Comparison of ENCODE assay signal across 27 cellular contexts in genomic region chr3:9064251-9064650, GRCh38.
"Had no signal": no experiment of that assay in that cellular context is flagged by ENCODE, and none has a peak within 500 bp of the region (broad histone marks: within the 10 kb centered on the region; RNA-seq: fewer than 3 reads in every experiment).

No MANE protein-coding gene starts in this region.

- H3K27me3 Mint-ChIP-seq: dendritic cell treated with granulocyte-macrophage colony-stimulating factor and Interleukin-4, amounts not matched to agents 40 ng/mL and 50 ng/mL, for 4 days; type B pancreatic cell had no signal

- H3K4me1 ChIP-seq: colonic mucosa, parathyroid adenoma, prostate gland, tibial artery had no signal

- DNase-seq: colonic mucosa; effector CD8-positive, alpha-beta T cell; endodermal cell; foreskin keratinocyte; hypothalamus; immature natural killer cell; islet precursor cell; kidney glomerular epithelial cell; left colon; lower lobe of right lung; naive B cell; stimulated activated CD4-positive, alpha-beta T cell treated with anti-CD3 and anti-CD28 coated beads, Interleukin-4, amount 100 ng/mL, for 4 hours; stimulated activated naive CD8-positive, alpha-beta T cell treated with anti-CD3 and anti-CD28 coated beads, Interleukin-15, Interleukin-2, amounts not matched to agents 100 U/mL and 50 U/mL, for 24 hours; substantia nigra; testis; tibial artery had no signal

- H3K4me3 ChIP-seq: colonic mucosa, esophagus muscularis mucosa, left ventricle myocardium inferior, lower lobe of right lung, prostate gland, right atrium auricular region, testis, tibial artery had no signal

- H3K4me1 Mint-ChIP-seq: endodermal cell, immature natural killer cell, naive B cell had no signal

- H3K27me3 ChIP-seq: colonic mucosa, esophagus muscularis mucosa, foreskin keratinocyte, right atrium auricular region, testis had no signal

- H3K9ac ChIP-seq: parathyroid adenoma had no signal

- H3K9me3 ChIP-seq: colonic mucosa, esophagus muscularis mucosa, lower lobe of right lung, prostate gland, testis had no signal

- H3K36me3 ChIP-seq: colonic mucosa, left ventricle myocardium inferior, lower lobe of right lung, prostate gland, right atrium auricular region had no signal

- H2AFZ ChIP-seq: parathyroid adenoma had no signal

- H3K4me3 Mint-ChIP-seq: dendritic cell treated with granulocyte-macrophage colony-stimulating factor and Interleukin-4, amounts not matched to agents 40 ng/mL and 50 ng/mL, for 4 days; endodermal cell; immature natural killer cell; naive B cell; natural killer cell treated with Interleukin-12 subunit alpha and Interleukin-12 subunit beta and Interleukin-15 and Interleukin-18, amount 100 ng/mL, for 72 hours; neural crest cell; stimulated activated memory B cell treated with anti-CD40 and anti-IgM and Interleukin-4, amounts not matched to agents 10 μg/mL and 1 μg/mL and 100 μg/mL, for 72 hours; type B pancreatic cell had no signal

- H3K9me3 Mint-ChIP-seq: dendritic cell treated with granulocyte-macrophage colony-stimulating factor and Interleukin-4, amounts not matched to agents 40 ng/mL and 50 ng/mL, for 4 days; neural crest cell; type B pancreatic cell had no signal

- H3K27ac Mint-ChIP-seq: dendritic cell treated with granulocyte-macrophage colony-stimulating factor and Interleukin-4, amounts not matched to agents 40 ng/mL and 50 ng/mL, for 4 days; endodermal cell; immature natural killer cell; natural killer cell treated with Interleukin-12 subunit alpha and Interleukin-12 subunit beta and Interleukin-15 and Interleukin-18, amount 100 ng/mL, for 72 hours; stimulated activated memory B cell treated with anti-CD40 and anti-IgM and Interleukin-4, amounts not matched to agents 10 μg/mL and 1 μg/mL and 100 μg/mL, for 72 hours; type B pancreatic cell had no signal

- H3K79me2 ChIP-seq: parathyroid adenoma had no signal

- H3K27ac ChIP-seq: colonic mucosa, esophagus muscularis mucosa, foreskin keratinocyte, left ventricle myocardium inferior, lower lobe of right lung, parathyroid adenoma, prostate gland, right atrium auricular region, testis, tibial artery had no signal

- ATAC-seq: left colon; lower lobe of right lung; natural killer cell treated with Interleukin-12 subunit alpha and Interleukin-12 subunit beta and Interleukin-15 and Interleukin-18, amount 100 ng/mL, for 72 hours; sciatic nerve; stimulated activated memory B cell treated with anti-CD40 and anti-IgM and Interleukin-4, amounts not matched to agents 10 μg/mL and 1 μg/mL and 100 μg/mL, for 72 hours; stimulated activated naive CD8-positive, alpha-beta T cell treated with anti-CD3 and anti-CD28 coated beads, Interleukin-15, Interleukin-2, amounts not matched to agents 100 U/mL and 50 U/mL, for 24 hours had no signal
